Comparison of ENCODE assay signal across 8 cellular contexts in genomic region chr10:3782456-3783312, GRCh38. TPM values are rescaled to one million over a fixed set of nuclear protein-coding genes. Genes with fewer than 3 reads are reported as not detected.
DNase-seq lines count a peak whose midpoint lies in the region; ATAC-seq and TF ChIP-seq lines count a peak whose summit lies in the region.

No MANE protein-coding gene starts in this region.

- no peak overlapping the region for H2AFZ ChIP-seq in PC-3 (ENCODE audit: low read length)

- H3F3A ChIP-seq in PC-3 (ENCODE audit: low read length, unreplicated experiment): peaks cover 3% of the 10 kb centered on the region

- H3K4me3 ChIP-seq in HEK293 (ENCODE audit: low read depth, low read length) (peak overlapping the region; percentile 91), PC-3 (ENCODE audit: low read length) (peak overlapping the region; percentile 96), gastroesophageal sphincter (peak overlapping the region; percentile 74 to 98)

- peak; percentile 39 to 44 for TF ChIP-seq POLR2A in gastroesophageal sphincter (IDR thresholded peaks at IDR 0.05)

- CTCF ChIA-PET in HEK293 (lab: Yijun Ruan, JAX) (interaction anchor here (0.6 to 1.3 kb wide), 5 partner anchors 13 to 513 kb away, joined by 3 to 5 read pairs (median 4); no protein-coding TSS in a partner anchor), PC-3 (lab: Charles Lee) (no interaction called here)

- H3K9ac ChIP-seq in PC-3 (ENCODE audit: low read length): peak overlapping the region; percentile 100

- DNase-seq in DMS53 (lab: John Stamatoyannopoulos, UW): peak; percentile 86
- DNase-seq in PC-3: peak; percentile 77
- DNase-seq in nephron progenitor cell: no peak
- DNase-seq in NCI-H2227 (lab: John Stamatoyannopoulos, UW; ENCODE audit: unreplicated experiment): no peak

- POLR2A ChIA-PET in HEK293 (lab: Yijun Ruan, JAX): interaction anchor here (1.3 to 4.0 kb wide), 4 partner anchors 19 to 105 kb away, joined by 3 to 57 read pairs (median 35); no protein-coding TSS in a partner anchor
- POLR2A ChIA-PET in PC-3 (lab: Charles Lee; ENCODE audit: unreplicated experiment): interaction anchor here (0.5 to 0.7 kb wide), 8 partner anchors 20 to 909 kb away, joined by 3 to 13 read pairs (median 4); no protein-coding TSS in a partner anchor

- no TSS peak for BruUV-seq in PC-3 (replicated peaks; lab: Mats Ljungman, UMichigan)

- H3K4me2 ChIP-seq in PC-3 (ENCODE audit: low read length): peak overlapping the region; percentile 88

- peaks cover 32% of the 10 kb centered on the region for H3K36me3 Mint-ChIP-seq in activated naive CD8-positive, alpha-beta T cell
- H3K36me3 Mint-ChIP-seq in nephron progenitor cell (ENCODE audit: low read depth): peaks cover 44% of the 10 kb centered on the region

- H3K9me2 ChIP-seq in PC-3 (replicated peaks; ENCODE audit: low read length): no peaks in the 10 kb centered on the region

- H3K27me3 ChIP-seq in PC-3 (ENCODE audit: low read length): no peaks in the 10 kb centered on the region
- no peaks in the 10 kb centered on the region for H3K27me3 ChIP-seq in gastroesophageal sphincter

- no peak for TF ChIP-seq EP300 in gastroesophageal sphincter (IDR thresholded peaks at IDR 0.05)

- H3K36me3 ChIP-seq in HEK293 (ENCODE audit: control insufficient read depth in 2 of 2, insufficient read depth in 1 of 2, low read length in 2 of 2): peaks cover 14 to 48% of the 10 kb centered on the region in 2 experiments
- peaks cover 66% of the 10 kb centered on the region for H3K36me3 ChIP-seq in PC-3 (ENCODE audit: low read depth, low read length)
- H3K36me3 ChIP-seq in gastroesophageal sphincter: peaks cover 5 to 43% of the 10 kb centered on the region in 2 donors

- H3K4me1 ChIP-seq in HEK293 (ENCODE audit: control insufficient read depth, insufficient read depth, low read length) (peaks cover 6% of the 10 kb centered on the region; the same call in 1 of the 2 replicates), PC-3 (ENCODE audit: insufficient read depth, low read length) (peaks cover 50% of the 10 kb centered on the region), gastroesophageal sphincter (peaks cover 12 to 51% (median 17%) of the 10 kb centered on the region in 3 donors)

- H3K9me3 ChIP-seq in HEK293 (ENCODE audit: control insufficient read depth, insufficient read depth, low read depth, low read length) (no peaks in the 10 kb centered on the region), PC-3 (ENCODE audit: low read length) (no peaks in the 10 kb centered on the region), gastroesophageal sphincter (no peaks in the 10 kb centered on the region)

- ATAC-seq in PC-3 (peak; percentile 7), gastroesophageal sphincter (peak; percentile 50), HG02642 (IDR thresholded peaks at IDR 0.05; ENCODE audit: poor library complexity, unreplicated experiment) (no peak)

- peaks cover 62% of the 10 kb centered on the region for H4K20me1 ChIP-seq in PC-3 (ENCODE audit: low read length)

- H3K27me3 Mint-ChIP-seq in activated naive CD8-positive, alpha-beta T cell: no peaks in the 10 kb centered on the region
- no peaks in the 10 kb centered on the region for H3K27me3 Mint-ChIP-seq in nephron progenitor cell (ENCODE audit: low read depth, poor library complexity)

- no peaks in the 10 kb centered on the region for H3K9me3 Mint-ChIP-seq in activated naive CD8-positive, alpha-beta T cell (ENCODE audit: low read depth)
- no peaks in the 10 kb centered on the region for H3K9me3 Mint-ChIP-seq in nephron progenitor cell

- 0 to 1% methylated on average over 5 to 8 of the region's 13 CpGs for WGBS in gastroesophageal sphincter (ENCODE audit: low coverage in 1 of 2), 2 donors

- TF ChIP-seq CTCF in HEK293 (tag by site-specific recombination; IDR thresholded peaks at IDR 0.05) (no peak), PC-3 (conservative IDR thresholded peaks at IDR 0.05; ENCODE audit: low read depth, low read length) (no peak), gastroesophageal sphincter (IDR thresholded peaks at IDR 0.05) (peak in 1 of 4 experiments; percentile 23), nephron progenitor cell (IDR thresholded peaks at IDR 0.05) (no peak)

- intact Hi-C loops in PC-3 (cut with micrococcal nuclease): loop anchor here (2.0 to 10.0 kb wide), 4 partner anchors 500 to 988 kb away; no protein-coding TSS in a partner anchor

- peaks cover 78% of the 10 kb centered on the region for H3K79me2 ChIP-seq in PC-3 (ENCODE audit: low read length)

- peaks cover 64% of the 10 kb centered on the region for H3K4me1 Mint-ChIP-seq in activated naive CD8-positive, alpha-beta T cell (ENCODE audit: low read depth)
- H3K4me1 Mint-ChIP-seq in nephron progenitor cell: peaks cover 50% of the 10 kb centered on the region

- peak overlapping the region; percentile 98 for H3K27ac ChIP-seq in HEK293 (ENCODE audit: extremely low read depth, low read depth, low read length)
- peak overlapping the region; percentile 98 for H3K27ac ChIP-seq in PC-3 (ENCODE audit: low read length)
- H3K27ac ChIP-seq in gastroesophageal sphincter: peak overlapping the region; percentile 93 to 100 (median 100)

- peak overlapping the region; percentile 99 for H3K4me3 Mint-ChIP-seq in activated naive CD8-positive, alpha-beta T cell
- H3K4me3 Mint-ChIP-seq in nephron progenitor cell: peak overlapping the region; percentile 98

- H3K27ac Mint-ChIP-seq in activated naive CD8-positive, alpha-beta T cell: peak overlapping the region; percentile 99
- H3K27ac Mint-ChIP-seq in nephron progenitor cell: peak overlapping the region; percentile 99

TF ChIP-seq in HEK293, 187 proteins besides CTCF, POLR2A, EP300 and RAD21 (continues in another document):
- TF ChIP-seq ZNF639 (tag by site-specific recombination; IDR thresholded peaks at IDR 0.05) (peak; percentile 41; the same call in 1 of the 2 replicates), HIC1 (tag by site-specific recombination; IDR thresholded peaks at IDR 0.05) (peak; percentile 69), FEZF1 (tag by site-specific recombination; IDR thresholded peaks at IDR 0.05) (peak; percentile 81), INSM2 (tag by site-specific recombination; IDR thresholded peaks at IDR 0.05) (0 out of 2 replicates have a peak, but pooled peaks have one; percentile 59)

RNA-seq across cellular contexts. Expression of gene KLF6, which starts 2.3 kb away (rescaled TPM):
- total RNA-seq in PC-3 (2014; rRNA removed): 94.5 and 112 TPM in 2 replicates
- total RNA-seq in gastroesophageal sphincter: 100 to 1,000 TPM in 2 of 4 donors, 10 to 100 TPM in 2; 90.3 to 113 (median 105) TPM

Comparison
In these comparisons a context has a peak if more than half of its experiments do, and no peak if none do; other contexts are left out.
1. DNase-seq: peak in DMS53 (single experiment) and PC-3 (single experiment); none in nephron progenitor cell (single experiment) and NCI-H2227 (single experiment).
2. Peak in every context shown above with its lines, with median percentiles within 50 percentile points of each other: H3K27ac ChIP-seq and H3K4me3 ChIP-seq.